1 cellular context compared by ENCODE assay signal in genomic region chr19:21020298-21021227, GRCh38.
TF ChIP-seq lines count a peak whose summit lies in the region.

ZNF430 (plus strand) TSS chr19:21020657; CDS start chr19:21020801, 144 bp downstream.

TF ChIP-seq in HepG2, 621 proteins besides CTCF, POLR2A, EP300 and RAD21 (continued from another document and continues in another):
- TF ChIP-seq PBX3 (CRISPR knock-in tag; IDR thresholded peaks at IDR 0.05; ENCODE audit: borderline replicate concordance) (no peak), ZNF275 (CRISPR knock-in tag; IDR thresholded peaks at IDR 0.05; ENCODE audit: borderline replicate concordance) (peak; percentile 28; the same call in 1 of the 2 replicates), ZFP82 (CRISPR knock-in tag; IDR thresholded peaks at IDR 0.05; ENCODE audit: borderline replicate concordance) (no peak), ZSCAN21 (CRISPR knock-in tag; IDR thresholded peaks at IDR 0.05; ENCODE audit: borderline replicate concordance) (no peak; the same call in 1 of the 2 replicates), FOXK1 (CRISPR knock-in tag; IDR thresholded peaks at IDR 0.05; ENCODE audit: borderline replicate concordance, low read depth) (no peak), AGO1 (IDR thresholded peaks at IDR 0.05; ENCODE audit: low read depth, low read length, poor library complexity, severe bottlenecking) (no peak), ZNF747 (CRISPR knock-in tag; IDR thresholded peaks at IDR 0.05; ENCODE audit: borderline replicate concordance) (no peak), ZNF546 (CRISPR knock-in tag; conservative IDR thresholded peaks at IDR 0.05) (no peak), MEF2D (CRISPR knock-in tag; IDR thresholded peaks at IDR 0.05) (no peak), ZNF230 (CRISPR knock-in tag; IDR thresholded peaks at IDR 0.05) (no peak), THAP7 (CRISPR knock-in tag; IDR thresholded peaks at IDR 0.05) (no peak), PHF21A (CRISPR knock-in tag; IDR thresholded peaks at IDR 0.05) (no peak), ZNF710 (CRISPR knock-in tag; IDR thresholded peaks at IDR 0.05; ENCODE audit: borderline replicate concordance) (peak; percentile 63; the same call in 1 of the 2 replicates), FOSL2 (CRISPR knock-in tag; IDR thresholded peaks at IDR 0.05) (0 out of 2 replicates have a peak, but pooled peaks have one; percentile 14), MLXIP (CRISPR knock-in tag; IDR thresholded peaks at IDR 0.05; ENCODE audit: borderline replicate concordance) (no peak), SALL1 (CRISPR knock-in tag; IDR thresholded peaks at IDR 0.05) (peak; percentile 55; the same call in 1 of the 2 replicates), ZNF883 (CRISPR knock-in tag; IDR thresholded peaks at IDR 0.05; ENCODE audit: not compliant biosample characterization) (no peak), HNRNPH1 (optimal IDR thresholded peaks at IDR 0.05; ENCODE audit: low read depth, low read length) (no peak), TFE3 (CRISPR knock-in tag; IDR thresholded peaks at IDR 0.05) (no peak), GPBP1L1 (CRISPR knock-in tag; IDR thresholded peaks at IDR 0.05) (no peak), SIX4 (CRISPR knock-in tag; IDR thresholded peaks at IDR 0.05) (no peak), SNRNP70 (IDR thresholded peaks at IDR 0.05; ENCODE audit: low read depth, low read length) (no peak), RFX3 (CRISPR knock-in tag; IDR thresholded peaks at IDR 0.05) (no peak), SAFB2 (CRISPR knock-in tag; IDR thresholded peaks at IDR 0.05; ENCODE audit: borderline replicate concordance, low read depth) (no peak), MAFG (CRISPR knock-in tag; IDR thresholded peaks at IDR 0.05) (no peak), SIN3B (IDR thresholded peaks at IDR 0.05; ENCODE audit: low read length) (peak; percentile 81), EHMT2 (IDR thresholded peaks at IDR 0.05; ENCODE audit: borderline replicate concordance, low read depth, low read length) (no peak), ZNF333 (CRISPR knock-in tag; IDR thresholded peaks at IDR 0.05; ENCODE audit: borderline replicate concordance) (0 out of 2 replicates have a peak, but pooled peaks have one; percentile 35), SUZ12 (IDR thresholded peaks at IDR 0.05; ENCODE audit: low read depth, low read length) (no peak), ZHX2 (IDR thresholded peaks at IDR 0.05; ENCODE audit: low read depth) (no peak), ZHX2 (CRISPR knock-in tag; IDR thresholded peaks at IDR 0.05; ENCODE audit: borderline replicate concordance) (no peak), ZNF75D (CRISPR knock-in tag; IDR thresholded peaks at IDR 0.05; ENCODE audit: borderline replicate concordance) (no peak), TOPORS (CRISPR knock-in tag; IDR thresholded peaks at IDR 0.05) (no peak), KAT8 (CRISPR knock-in tag; IDR thresholded peaks at IDR 0.05) (peak; percentile 64), KLF6 (CRISPR knock-in tag; IDR thresholded peaks at IDR 0.05) (no peak), PATZ1 (CRISPR knock-in tag; IDR thresholded peaks at IDR 0.05) (no peak; the same call in 1 of the 2 replicates), ZNF143 (CRISPR knock-in tag; IDR thresholded peaks at IDR 0.05) (no peak), ZBTB38 (CRISPR knock-in tag; IDR thresholded peaks at IDR 0.05) (no peak), NR2F1 (CRISPR knock-in tag; IDR thresholded peaks at IDR 0.05) (no peak), E2F5 (CRISPR knock-in tag; conservative IDR thresholded peaks at IDR 0.05) (peak; percentile 82), HIVEP1 (CRISPR knock-in tag; IDR thresholded peaks at IDR 0.05) (no peak), RARG (CRISPR knock-in tag; IDR thresholded peaks at IDR 0.05; ENCODE audit: low read depth) (no peak), ZNF496 (CRISPR knock-in tag; IDR thresholded peaks at IDR 0.05; ENCODE audit: insufficient replicate concordance) (no peak), ZNF556 (CRISPR knock-in tag; IDR thresholded peaks at IDR 0.05; ENCODE audit: borderline replicate concordance) (no peak)
